15 cellular contexts compared by ENCODE assay signal in genomic region chr10:109895848-109896247, GRCh38. TPM values are rescaled to one million over a fixed set of nuclear protein-coding genes. Genes with fewer than 3 reads are reported as not detected.
A peak's percentile ranks its signal among the peaks of the same experiment; 100 is the strongest.
DNase-seq lines count a peak whose midpoint lies in the region; ATAC-seq, FAIRE-seq and TF ChIP-seq lines count a peak whose summit lies in the region.
"Had no signal": no experiment of that assay in that cellular context is flagged by ENCODE, and none has a peak within 500 bp of the region (broad histone marks: within the 10 kb centered on the region; RNA-seq: fewer than 3 reads in every experiment).

No MANE protein-coding gene starts in this region.

- CTCF ChIA-PET in CD4-positive, alpha-beta memory T cell (lab: Charles Lee; ENCODE audit: partially characterized antibody), result interaction anchor here (0.6 to 5.0 kb wide), 6 partner anchors 8 to 188 kb away, joined by 3 to 43 read pairs (median 3); no protein-coding TSS in a partner anchor
- CTCF ChIA-PET in T-cell (lab: Charles Lee), result interaction anchor here in 1 of 2 donors (0.7 kb wide), 1 partner anchor 216 kb away, joined by 4 read pairs; no protein-coding TSS in a partner anchor

- no peaks in the 10 kb centered on the region for H3K9me3 Mint-ChIP-seq in CD4-positive, alpha-beta memory T cell
- no peaks in the 10 kb centered on the region for H3K9me3 Mint-ChIP-seq in T-cell
- H3K9me3 Mint-ChIP-seq: activated naive CD4-positive, alpha-beta T cell treated with anti-CD3 and anti-CD28 coated beads, Interleukin-2, amount 50 U/mL, for 24 hours had no signal

- peaks cover 32% of the 10 kb centered on the region for H3K4me1 ChIP-seq in CD4-positive, alpha-beta memory T cell (ENCODE audit: insufficient read depth, low read length)
- H3K4me1 ChIP-seq in esophagus squamous epithelium (peaks cover 36 to 98% (median 75%) of the 10 kb centered on the region in 3 donors), small intestine (ENCODE audit: control insufficient read depth in 2 of 2, insufficient read depth in 1 of 2, low read depth in 1 of 2, low read length in 1 of 2) (peaks cover 13 to 30% of the 10 kb centered on the region in 2 donors)

- TF ChIP-seq POLR2A in esophagus squamous epithelium (IDR thresholded peaks at IDR 0.05), result no peak
- no peak for TF ChIP-seq POLR2A in lower leg skin (IDR thresholded peaks at IDR 0.05)

- H3K4me3 ChIP-seq in CD4-positive, alpha-beta memory T cell (ENCODE audit: low read length in 2 of 2), result no peak overlapping the region
- no peak overlapping the region for H3K4me3 ChIP-seq in esophagus squamous epithelium
- H3K4me3 ChIP-seq in small intestine (ENCODE audit: low read depth in 1 of 2, low read length in 2 of 2), result no peak overlapping the region
- no peak overlapping the region for H3K4me3 ChIP-seq in lower leg skin (ENCODE audit: low read depth, poor library complexity, severe bottlenecking)

- H3K27ac Mint-ChIP-seq in CD4-positive, alpha-beta memory T cell, result peak overlapping the region in 4 of 7 donors; percentile 57 to 76 (median 64)
- H3K27ac Mint-ChIP-seq in T-cell, result peak overlapping the region; percentile 8 to 59
- H3K27ac Mint-ChIP-seq: activated naive CD4-positive, alpha-beta T cell treated with anti-CD3 and anti-CD28 coated beads, Interleukin-2, amount 50 U/mL, for 24 hours had no signal

- no peak for ATAC-seq in T-cell (replicated peaks in 1 of 4)
- ATAC-seq in HG03565 (IDR thresholded peaks at IDR 0.05; ENCODE audit: unreplicated experiment), result no peak
- ATAC-seq: HCT116 had no signal

- intact Hi-C loops in CD4-positive, alpha-beta memory T cell (cut with micrococcal nuclease), result no loop called here
- intact Hi-C loops in esophagus squamous epithelium (cut with DNase I) (loop anchor here (10.0 kb wide), 1 partner anchor 109 kb away; the partner anchor contains the start of gene ADD3), lower leg skin (cut with DNase I; ENCODE audit: low total_unique reads) (no loop called here)

- no peak overlapping the region for H3K27ac ChIP-seq in CD4-positive, alpha-beta memory T cell (ENCODE audit: low read depth, low read length)
- H3K27ac ChIP-seq in esophagus squamous epithelium, result peak overlapping the region; percentile 71 to 84 (median 76)
- H3K27ac ChIP-seq in small intestine (ENCODE audit: low read depth in 1 of 2, low read length in 1 of 2), result peak overlapping the region in 1 of 2 donors; percentile 12

- peaks cover 39 to 95% (median 63%) of the 10 kb centered on the region in 4 donors for H3K4me1 Mint-ChIP-seq in CD4-positive, alpha-beta memory T cell
- peaks cover 42 to 71% (median 64%) of the 10 kb centered on the region in 3 donors for H3K4me1 Mint-ChIP-seq in T-cell

- peaks cover 9% of the 10 kb centered on the region for H3K36me3 ChIP-seq in CD4-positive, alpha-beta memory T cell (ENCODE audit: insufficient read depth, low read length)
- H3K36me3 ChIP-seq in esophagus squamous epithelium (peaks cover 0 to 19% (median 0%) of the 10 kb centered on the region in 3 donors), small intestine (ENCODE audit: control insufficient read depth in 2 of 2, insufficient read depth in 2 of 2, low read length in 2 of 2) (peaks cover 0 to 12% of the 10 kb centered on the region in 2 donors)

- peaks cover 54 to 57% of the 10 kb centered on the region in 2 donors for H3K36me3 Mint-ChIP-seq in CD4-positive, alpha-beta memory T cell
- H3K36me3 Mint-ChIP-seq in T-cell, result peaks cover 48% of the 10 kb centered on the region

- no peaks in the 10 kb centered on the region for H3K27me3 ChIP-seq in CD4-positive, alpha-beta memory T cell (ENCODE audit: insufficient read depth, low read length)
- H3K27me3 ChIP-seq in esophagus squamous epithelium (no peaks in the 10 kb centered on the region), small intestine (ENCODE audit: control insufficient read depth in 2 of 2, insufficient read depth in 2 of 2, low read length in 2 of 2) (no peaks in the 10 kb centered on the region)

- no peaks in the 10 kb centered on the region for H3K27me3 Mint-ChIP-seq in CD4-positive, alpha-beta memory T cell
- H3K27me3 Mint-ChIP-seq in T-cell, result no peaks in the 10 kb centered on the region
- H3K27me3 Mint-ChIP-seq: activated naive CD4-positive, alpha-beta T cell treated with anti-CD3 and anti-CD28 coated beads, Interleukin-2, amount 50 U/mL, for 24 hours had no signal

- H3K9me3 ChIP-seq in CD4-positive, alpha-beta memory T cell (ENCODE audit: control insufficient read depth in 1 of 2, low read length in 2 of 2), result no peaks in the 10 kb centered on the region
- H3K9me3 ChIP-seq in esophagus squamous epithelium, result no peaks in the 10 kb centered on the region
- no peaks in the 10 kb centered on the region for H3K9me3 ChIP-seq in small intestine (ENCODE audit: control insufficient read depth, low read depth)

- TF ChIP-seq CTCF in esophagus squamous epithelium (IDR thresholded peaks at IDR 0.05) (no peak), lower leg skin (IDR thresholded peaks at IDR 0.05) (no peak)

- FAIRE-seq in small intestine (lab: Jason Lieb, UNC), result no peak

- no peak for DNase-seq in CD4-positive, alpha-beta memory T cell
- DNase-seq in T-cell (no peak), esophagus squamous epithelium (lab: John Stamatoyannopoulos, UW) (no peak), small intestine (peak; percentile 38), A172 (ENCODE audit: low spot score) (no peak), lower leg skin (ENCODE audit: low spot score in 2 of 2) (no peak)
- no peak for DNase-seq in stimulated activated naive CD4-positive, alpha-beta T cell (lab: John Stamatoyannopoulos, UW)
- DNase-seq: effector CD4-positive, alpha-beta T cell; GF-D8; NCI-H146; NCI-H69; stimulated activated CD4-positive, alpha-beta T cell treated with anti-CD3 and anti-CD28 coated beads, Interleukin-1b, Interleukin-23, amount 100 ng/mL, for 48 hours had no signal

- POLR2A ChIA-PET in CD4-positive, alpha-beta memory T cell (lab: Charles Lee; ENCODE audit: partially characterized antibody), result interaction anchor here (0.6 to 1.3 kb wide), 3 partner anchors 12 to 38 kb away, joined by 3 read pairs; no protein-coding TSS in a partner anchor
- POLR2A ChIA-PET in T-cell (lab: Charles Lee), result interaction anchor here in 1 of 2 donors (0.5 to 0.7 kb wide), 2 partner anchors 12 to 107 kb away, joined by 4 to 9 read pairs; no protein-coding TSS in a partner anchor

- H3K4me3 Mint-ChIP-seq in CD4-positive, alpha-beta memory T cell, result no peak overlapping the region
- no peak overlapping the region for H3K4me3 Mint-ChIP-seq in T-cell
- H3K4me3 Mint-ChIP-seq: activated naive CD4-positive, alpha-beta T cell treated with anti-CD3 and anti-CD28 coated beads, Interleukin-2, amount 50 U/mL, for 24 hours had no signal

RNA-seq across cellular contexts. Expression of gene XPNPEP1, which starts 27.5 kb away (rescaled TPM):
- total RNA-seq in CD4-positive, alpha-beta memory T cell, result 10 to 100 TPM; 59.0 to 63.3 TPM
- polyA plus RNA-seq in CD4-positive, alpha-beta memory T cell, result 10 to 100 TPM; 24.7 to 40.0 TPM
- 10 to 100 TPM; 40.0 to 63.9 (median 44.6) TPM for total RNA-seq in T-cell
- total RNA-seq in esophagus squamous epithelium, result 10 to 100 TPM; 39.0 to 79.3 (median 60.1) TPM
- polyA plus RNA-seq in small intestine, result 100 to 1,000 TPM in 2 of 3 donors, 10 to 100 TPM in 1; 76.6 to 138 (median 118) TPM
- 75.4 and 88.8 TPM in 2 replicates for total RNA-seq in A172 (2014; rRNA removed; shearing (Covaris generic))
- total RNA-seq in lower leg skin, result 100 to 1,000 TPM in 2 of 4 donors, 10 to 100 TPM in 2; 77.5 to 109 (median 100) TPM
